ENCODE assay signal across 1 cellular context in genomic region chr12:121217066-121217465, GRCh38.
TF ChIP-seq lines count a peak whose summit lies in the region.

No MANE protein-coding gene starts in this region.

TF ChIP-seq in HepG2, 621 proteins besides CTCF, POLR2A, EP300 and RAD21 (continues in another document):
- no peak for TF ChIP-seq FOXP1 (IDR thresholded peaks at IDR 0.05)
- TF ChIP-seq FOXP1 (CRISPR knock-in tag; IDR thresholded peaks at IDR 0.05): no peak
- no peak for TF ChIP-seq CCAR2 (optimal IDR thresholded peaks at IDR 0.05; ENCODE audit: low read depth, low read length)
- 0 out of 2 replicates have a peak, but pooled peaks have one; percentile 20 for TF ChIP-seq PAXIP1 (CRISPR knock-in tag; conservative IDR thresholded peaks at IDR 0.05)
- TF ChIP-seq CC2D1A (CRISPR knock-in tag; IDR thresholded peaks at IDR 0.05): no peak
- no peak for TF ChIP-seq GFI1 (CRISPR knock-in tag; IDR thresholded peaks at IDR 0.05; ENCODE audit: borderline replicate concordance)
- TF ChIP-seq MXD3 (CRISPR knock-in tag; IDR thresholded peaks at IDR 0.05): no peak
- no peak for TF ChIP-seq ZNF180 (CRISPR knock-in tag; IDR thresholded peaks at IDR 0.05; ENCODE audit: borderline replicate concordance, low read depth)
- TF ChIP-seq ESRRA (CRISPR knock-in tag; IDR thresholded peaks at IDR 0.05; ENCODE audit: low read depth): no peak
- TF ChIP-seq SP5 (CRISPR knock-in tag; IDR thresholded peaks at IDR 0.05; ENCODE audit: borderline replicate concordance, low read depth): no peak
- no peak for TF ChIP-seq HNRNPK (IDR thresholded peaks at IDR 0.05; ENCODE audit: low read depth, low read length, poor library complexity, severe bottlenecking)
- TF ChIP-seq ZBED4 (CRISPR knock-in tag; IDR thresholded peaks at IDR 0.05; ENCODE audit: borderline replicate concordance): no peak
- TF ChIP-seq ZNF749 (CRISPR knock-in tag; IDR thresholded peaks at IDR 0.05; ENCODE audit: borderline replicate concordance): no peak
- no peak for TF ChIP-seq ZNF407 (CRISPR knock-in tag; IDR thresholded peaks at IDR 0.05; ENCODE audit: not compliant biosample characterization)
- no peak for TF ChIP-seq RXRA (CRISPR knock-in tag; IDR thresholded peaks at IDR 0.05)
- TF ChIP-seq AFF4 (CRISPR knock-in tag; IDR thresholded peaks at IDR 0.05): no peak
- peak; percentile 77; the same call in 1 of the 2 replicates for TF ChIP-seq ZNF543 (CRISPR knock-in tag; IDR thresholded peaks at IDR 0.05)
- TF ChIP-seq ZNF597 (CRISPR knock-in tag; IDR thresholded peaks at IDR 0.05): no peak
- TF ChIP-seq ZNF275 (CRISPR knock-in tag; IDR thresholded peaks at IDR 0.05; ENCODE audit: borderline replicate concordance): no peak
- TF ChIP-seq REPIN1 (CRISPR knock-in tag; IDR thresholded peaks at IDR 0.05; ENCODE audit: borderline replicate concordance, low read depth): no peak
- TF ChIP-seq SNAI1 (CRISPR knock-in tag; IDR thresholded peaks at IDR 0.05; ENCODE audit: borderline replicate concordance): no peak
- TF ChIP-seq ZBTB33 (CRISPR knock-in tag; IDR thresholded peaks at IDR 0.05): peak; percentile 44; the same call in 1 of the 2 replicates
- TF ChIP-seq SKI (IDR thresholded peaks at IDR 0.05; ENCODE audit: partially characterized antibody): peak; percentile 14
- TF ChIP-seq ZBTB7A (CRISPR knock-in tag; IDR thresholded peaks at IDR 0.05): no peak
- TF ChIP-seq RCOR2 (CRISPR knock-in tag; IDR thresholded peaks at IDR 0.05): no peak
- TF ChIP-seq ZFP41 (CRISPR knock-in tag; IDR thresholded peaks at IDR 0.05; ENCODE audit: borderline replicate concordance): no peak
- TF ChIP-seq U2AF1 (optimal IDR thresholded peaks at IDR 0.05; ENCODE audit: low read depth, low read length): no peak
- no peak for TF ChIP-seq NR2F6 (IDR thresholded peaks at IDR 0.05)
- no peak for TF ChIP-seq NR2F6 (CRISPR knock-in tag; IDR thresholded peaks at IDR 0.05)
- TF ChIP-seq TSC22D2 (CRISPR knock-in tag; IDR thresholded peaks at IDR 0.05; ENCODE audit: borderline replicate concordance): no peak
- no peak for TF ChIP-seq SP4 (CRISPR knock-in tag; IDR thresholded peaks at IDR 0.05)
